8 cellular contexts compared by ENCODE assay signal in the genomic region with DNA sequence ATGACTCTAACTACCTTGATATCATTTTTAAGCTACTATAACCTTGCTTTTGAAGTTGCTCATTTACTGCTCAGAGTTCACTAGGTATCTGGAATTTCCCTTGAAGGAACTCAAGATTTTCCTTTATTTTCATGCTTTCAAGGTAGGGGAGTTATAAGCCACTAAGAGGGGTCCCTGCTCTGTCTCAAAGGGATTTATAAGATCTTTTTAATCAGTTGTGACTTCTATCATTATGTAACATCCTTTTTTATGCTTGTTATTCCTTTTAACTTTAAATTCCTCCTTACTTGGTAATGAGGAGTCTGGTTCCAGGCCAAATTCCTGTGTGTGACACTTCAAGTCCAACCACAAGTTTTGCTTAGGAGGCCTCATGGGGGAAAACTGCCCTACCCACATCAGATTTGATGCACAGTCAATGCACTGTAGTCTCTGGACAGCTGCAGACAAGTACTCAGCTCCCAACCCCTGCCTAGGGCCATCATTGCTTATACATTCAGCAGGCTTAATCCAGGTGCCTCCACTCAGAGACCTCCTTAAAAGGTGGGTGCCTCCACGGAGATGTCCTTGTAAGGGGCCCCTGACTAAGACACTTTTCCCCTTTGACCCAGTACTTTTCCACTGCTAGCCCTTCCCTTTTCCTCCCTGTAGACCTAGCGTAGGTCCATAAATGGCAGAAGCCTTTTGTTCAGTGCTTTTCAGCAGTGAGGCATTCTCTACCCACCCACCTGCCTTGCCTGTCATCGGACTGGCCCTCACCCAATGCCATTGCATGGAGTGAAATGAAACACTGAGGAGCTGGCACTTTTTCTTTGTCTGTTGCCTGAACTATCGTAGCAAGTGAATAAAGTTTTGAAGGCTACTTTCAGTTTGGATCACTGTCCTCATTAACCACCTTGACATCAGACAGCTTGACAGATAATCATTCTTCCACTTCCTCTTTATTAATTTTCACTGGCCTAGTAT. TPM values are rescaled to one million over a fixed set of nuclear protein-coding genes. Genes with fewer than 3 reads are reported as not detected.
DNase-seq lines count a peak whose midpoint lies in the region; ATAC-seq, FAIRE-seq and TF ChIP-seq lines count a peak whose summit lies in the region.
"Had no signal": no experiment of that assay in that cellular context is flagged by ENCODE, and none has a peak within 500 bp of the region (broad histone marks: within the 10 kb centered on the region; RNA-seq: fewer than 3 reads in every experiment).

No MANE protein-coding gene starts in this region.

- H3K9me3 ChIP-seq in astrocyte (ENCODE audit: insufficient read depth, low read depth, low read length) (no peaks in the 10 kb centered on the region), skeletal muscle satellite cell (replicated peaks; ENCODE audit: low read length) (no peaks in the 10 kb centered on the region), ascending aorta (peaks cover 0 to 14% of the 10 kb centered on the region in 2 donors), sigmoid colon (no peaks in the 10 kb centered on the region)
- H3K9me3 ChIP-seq: pancreas had no signal

- TF ChIP-seq CTCF in astrocyte (IDR thresholded peaks at IDR 0.05; ENCODE audit: insufficient read depth, low read depth, low read length) (no peak), ascending aorta (IDR thresholded peaks at IDR 0.05) (no peak), sigmoid colon (IDR thresholded peaks at IDR 0.05) (no peak)

- H2AFZ ChIP-seq in astrocyte (ENCODE audit: low read depth, low read length), result peak overlapping the region; percentile 33

- no peak overlapping the region for H3K4me3 Mint-ChIP-seq in astrocyte (ENCODE audit: unreplicated experiment)

- peak; percentile 84 for ATAC-seq in HG03045 (IDR thresholded peaks at IDR 0.05; ENCODE audit: unreplicated experiment)

- H3K27ac ChIP-seq in astrocyte (ENCODE audit: low read depth, low read length) (no peak overlapping the region), ascending aorta (no peak overlapping the region), sigmoid colon (no peak overlapping the region)

- peak; percentile 22 for TF ChIP-seq POLR2A in GM19193 (IDR thresholded peaks at IDR 0.05; ENCODE audit: extremely low read depth, insufficient read depth, insufficient read length)
- TF ChIP-seq POLR2A in sigmoid colon (IDR thresholded peaks at IDR 0.05), result no peak

- no peak overlapping the region for H3K9ac ChIP-seq in astrocyte (ENCODE audit: low read length)
- no peak overlapping the region for H3K9ac ChIP-seq in skeletal muscle satellite cell (ENCODE audit: low read depth, low read length)

- H3K9me3 Mint-ChIP-seq in astrocyte (ENCODE audit: unreplicated experiment), result peaks cover 7% of the 10 kb centered on the region

- peaks cover 18% of the 10 kb centered on the region for H3K4me1 Mint-ChIP-seq in astrocyte (ENCODE audit: low read depth, unreplicated experiment)

- intact Hi-C loops in ascending aorta (cut with DNase I), result no loop called here
- intact Hi-C loops in sigmoid colon (cut with DNase I), result no loop called here

- no peaks in the 10 kb centered on the region for H3K27me3 Mint-ChIP-seq in astrocyte (ENCODE audit: low read depth, unreplicated experiment)

- FAIRE-seq in astrocyte (lab: Jason Lieb, UNC), result no peak
- FAIRE-seq: pancreas had no signal

- peak overlapping the region; percentile 35 for H3K4me3 ChIP-seq in astrocyte (ENCODE audit: insufficient read depth, low read depth, low read length)
- H3K4me3 ChIP-seq in skeletal muscle satellite cell (ENCODE audit: low read length), result no peak overlapping the region
- no peak overlapping the region for H3K4me3 ChIP-seq in ascending aorta
- no peak overlapping the region for H3K4me3 ChIP-seq in sigmoid colon
- H3K4me3 ChIP-seq: pancreas had no signal

- no peaks in the 10 kb centered on the region for H3K79me2 ChIP-seq in astrocyte (ENCODE audit: insufficient read depth, low read length)

- TF ChIP-seq EP300 in sigmoid colon (IDR thresholded peaks at IDR 0.05), result no peak

- H3K27me3 ChIP-seq in astrocyte (ENCODE audit: insufficient read depth, low read length), result no peaks in the 10 kb centered on the region
- no peaks in the 10 kb centered on the region for H3K27me3 ChIP-seq in skeletal muscle satellite cell (ENCODE audit: control insufficient read depth, insufficient read depth, low read length)
- H3K27me3 ChIP-seq in ascending aorta, result no peaks in the 10 kb centered on the region
- no peaks in the 10 kb centered on the region for H3K27me3 ChIP-seq in sigmoid colon
- H3K27me3 ChIP-seq: pancreas had no signal

- peak overlapping the region; percentile 73 for H3K4me2 ChIP-seq in astrocyte (ENCODE audit: low read length)
- H3K4me2 ChIP-seq in skeletal muscle satellite cell (ENCODE audit: low read length), result peak overlapping the region; percentile 33

- H3K4me1 ChIP-seq in astrocyte (ENCODE audit: insufficient read depth, low read length), result peaks cover 12% of the 10 kb centered on the region
- peaks cover 11% of the 10 kb centered on the region for H3K4me1 ChIP-seq in skeletal muscle satellite cell (ENCODE audit: control insufficient read depth, insufficient read depth, low read length)
- H3K4me1 ChIP-seq in ascending aorta, result no peaks in the 10 kb centered on the region
- H3K4me1 ChIP-seq in sigmoid colon, result peaks cover 0 to 6% (median 0%) of the 10 kb centered on the region in 4 donors
- H3K4me1 ChIP-seq: pancreas had no signal

- H3K36me3 ChIP-seq in astrocyte (ENCODE audit: insufficient read depth, low read length), result no peaks in the 10 kb centered on the region
- H3K36me3 ChIP-seq in skeletal muscle satellite cell (ENCODE audit: insufficient read depth, low read length), result no peaks in the 10 kb centered on the region
- no peaks in the 10 kb centered on the region for H3K36me3 ChIP-seq in ascending aorta
- no peaks in the 10 kb centered on the region for H3K36me3 ChIP-seq in sigmoid colon
- H3K36me3 ChIP-seq: pancreas had no signal

- DNase-seq in astrocyte (ENCODE audit: low read depth) (peak; percentile 95), ascending aorta (ENCODE audit: low spot score in 2 of 2) (no peak), NCI-H524 treated with DMSO at 0.1 percent for 48 hours (lab: John Stamatoyannopoulos, UW) (no peak), sigmoid colon (no peak)
- DNase-seq: pancreas had no signal

- peaks cover 4% of the 10 kb centered on the region for H3K36me3 Mint-ChIP-seq in astrocyte (ENCODE audit: low read depth, unreplicated experiment)

- peak overlapping the region; percentile 85 for H3K27ac Mint-ChIP-seq in astrocyte (ENCODE audit: unreplicated experiment)

- H4K20me1 ChIP-seq in astrocyte (ENCODE audit: insufficient read depth, low read length), result no peaks in the 10 kb centered on the region

- WGBS in sigmoid colon, 2 donors, result 83 to 84% methylated on average over 4 of the region's 4 CpGs

RNA-seq across cellular contexts. Expression of a gene that starts 23.9 kb away (rescaled TPM):
- 2.8 and 3.6 TPM in 2 replicates for total RNA-seq in astrocyte
- total RNA-seq in skeletal muscle satellite cell (2012; rRNA removed), result 7.9 and 8.1 TPM in 2 replicates
- total RNA-seq in ascending aorta, result not detected
- 1 to 10 TPM in 1 of 4 donors, under 1 TPM in 2, not detected in 1; 0.16 to 1.7 (median 0.27) TPM for total RNA-seq in sigmoid colon
- 1 to 10 TPM; 4.2 to 7.5 (median 5.5) TPM for polyA plus RNA-seq in sigmoid colon
